27 cellular contexts compared by ENCODE assay signal in genomic region chr1:152436593-152437338, GRCh38.
A peak's percentile ranks its signal among the peaks of the same experiment; 100 is the strongest.
DNase-seq lines count a peak whose midpoint lies in the region; ATAC-seq and TF ChIP-seq lines count a peak whose summit lies in the region.
"Had no signal": no experiment of that assay in that cellular context is flagged by ENCODE, and none has a peak within 500 bp of the region (broad histone marks: within the 10 kb centered on the region; RNA-seq: fewer than 3 reads in every experiment).

No MANE protein-coding gene starts in this region.

- no peak for ATAC-seq in GM18505 (IDR thresholded peaks at IDR 0.05; ENCODE audit: unreplicated experiment)
- ATAC-seq: HepG2; naive thymus-derived CD4-positive, alpha-beta T cell; stimulated activated naive B cell treated with anti-CD40 and anti-IgM and Interleukin-4, amounts not matched to agents 10 μg/mL and 1 μg/mL and 100 μg/mL, for 72 hours had no signal

- DNase-seq in AG20443 (ENCODE audit: low spot score) (peak; percentile 70), HS-5 (ENCODE audit: low read depth) (peak; percentile 40), astrocyte of the hippocampus (ENCODE audit: low read depth, low spot score) (peak; percentile 7), hepatic stellate cell (ENCODE audit: low spot score) (peak; percentile 32), cortex of kidney (lab: John Stamatoyannopoulos, UW) (no peak), COLO829 (ENCODE audit: low spot score) (no peak), HPDE6-E6E7 (ENCODE audit: extremely low spot score) (no peak)
- DNase-seq: ACHN; activated B cell treated with CpG ODN at 0.5 μM for 24 hours; activated CD4-positive, alpha-beta T cell treated with anti-CD3 and anti-CD28 coated beads, Interleukin-2, amount 50 U/mL, for 4 hours; activated effector memory CD4-positive, alpha-beta T cell treated with anti-CD3 and anti-CD28 coated beads, Interleukin-2, amount 50 U/mL, for 16 hours; activated T-cell treated with anti-CD3 and anti-CD28 coated beads for 4 hours; DMS 273 treated with DMSO at 0.1 percent for 48 hours; foreskin melanocyte; GDM1; hypothalamus; naive thymus-derived CD4-positive, alpha-beta T cell; NCI-H1105 treated with DMSO at 0.1 percent for 48 hours; NCI-H510A treated with DMSO at 0.1 percent for 48 hours; occipital lobe; RPMI8226; stimulated activated CD4-positive, alpha-beta T cell treated with anti-CD3 and anti-CD28 coated beads, Interleukin-2, amount 100 ng/mL, for 48 hours; stimulated activated naive B cell treated with anti-CD40 and anti-IgM and Interleukin-4, amounts not matched to agents 10 μg/mL and 1 μg/mL and 100 μg/mL, for 72 hours; T1000; testis had no signal

- TF ChIP-seq POLR2A in GM18505 (IDR thresholded peaks at IDR 0.05; ENCODE audit: borderline replicate concordance, extremely low read depth, insufficient read depth, insufficient read length) = no peak

Comparison
In these comparisons a context has a peak if more than half of its experiments do, and no peak if none do; other contexts are left out.
1. DNase-seq: peak in AG20443 (single experiment), HS-5 (single experiment), astrocyte of the hippocampus (single experiment) and hepatic stellate cell (single experiment); none in cortex of kidney (single experiment), COLO829 (single experiment) and HPDE6-E6E7 (single experiment).